In the genomic region with DNA sequence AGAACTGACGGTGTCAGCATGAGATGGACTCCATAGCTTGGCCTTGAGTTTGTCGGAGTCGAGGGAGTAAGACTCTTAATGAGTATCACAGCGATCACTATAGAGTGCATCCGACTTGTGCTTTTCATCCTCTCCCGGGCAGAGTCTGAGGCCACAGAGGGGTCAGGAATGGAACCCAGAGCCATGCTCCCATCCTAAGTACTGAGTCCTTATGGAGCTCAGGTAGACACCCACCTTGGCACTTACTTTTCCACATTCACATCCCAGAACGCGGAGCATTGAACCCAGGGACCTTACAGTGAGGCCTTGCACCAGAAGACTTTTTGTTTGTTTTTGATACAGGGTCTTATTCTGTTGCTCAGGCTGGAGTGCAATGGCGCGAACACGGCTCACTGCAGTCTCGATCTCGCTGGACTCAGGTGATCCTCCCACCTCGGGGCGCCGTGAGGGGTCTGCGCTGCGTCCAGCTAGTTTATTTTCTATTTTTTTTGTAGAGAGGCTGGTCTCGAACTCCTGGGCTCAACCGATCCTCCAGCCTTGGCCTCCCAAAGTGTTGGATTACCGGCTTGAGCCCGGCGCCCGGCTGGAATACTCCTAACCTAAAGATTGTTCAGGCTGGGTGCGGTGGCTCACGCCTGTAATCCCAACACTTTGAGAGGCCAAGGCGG, we compare ENCODE assay signal across 8 cellular contexts. TPM values are rescaled to one million over a fixed set of nuclear protein-coding genes. Genes with fewer than 3 reads are reported as not detected.
DNase-seq lines count a peak whose midpoint lies in the region; ATAC-seq and TF ChIP-seq lines count a peak whose summit lies in the region.

No MANE protein-coding gene starts in this region.

- peak overlapping the region; percentile 82; the same call in 1 of the 2 replicates for H3K27ac Mint-ChIP-seq in HFFc6
- H3K27ac Mint-ChIP-seq in neural crest cell (ENCODE audit: unreplicated experiment), result peak overlapping the region; percentile 99

- peaks cover 25% of the 10 kb centered on the region for H3K36me3 Mint-ChIP-seq in HFFc6 (ENCODE audit: low read depth)
- H3K36me3 Mint-ChIP-seq in neural crest cell (ENCODE audit: low read depth), result peaks cover 7% of the 10 kb centered on the region

- ATAC-seq in esophagus mucosa, result peak; percentile 3

- H3K27me3 Mint-ChIP-seq in HFFc6 (ENCODE audit: insufficient read depth) (peaks cover 2% of the 10 kb centered on the region; the same call in 1 of the 2 replicates), neural crest cell (ENCODE audit: low read depth) (peaks cover 4% of the 10 kb centered on the region)

- no peaks in the 10 kb centered on the region for H3K4me1 ChIP-seq in SJCRH30

- H3K9me3 Mint-ChIP-seq in HFFc6 (no peaks in the 10 kb centered on the region), neural crest cell (no peaks in the 10 kb centered on the region)

- peak overlapping the region; percentile 92 for H3K4me3 ChIP-seq in SJCRH30

- in situ Hi-C loops in G401 (cut with HindIII; ENCODE audit: low sequenced_read_pairs), result no loop called here

- H3K4me3 Mint-ChIP-seq in HFFc6, result peak overlapping the region; percentile 95
- H3K4me3 Mint-ChIP-seq in neural crest cell, result peak overlapping the region; percentile 99

- no peaks in the 10 kb centered on the region for H3K9me3 ChIP-seq in SJCRH30 (replicated peaks)

- DNase-seq in G401 (ENCODE audit: low spot score) (peak; percentile 43), HFFc6 (no peak), SJCRH30 (no peak), neural crest cell (ENCODE audit: low read depth, low spot score) (no peak), SW480 (ENCODE audit: low spot score) (no peak), NCI-H2107 (lab: John Stamatoyannopoulos, UW) (no peak), ureter (ENCODE audit: low spot score) (no peak)

- no peak for TF ChIP-seq CTCF in HFFc6 (IDR thresholded peaks at IDR 0.05)
- no peak for TF ChIP-seq CTCF in neural crest cell (conservative IDR thresholded peaks at IDR 0.05)

- H3K27me3 ChIP-seq in SJCRH30, result no peaks in the 10 kb centered on the region

- peaks cover 54% of the 10 kb centered on the region for H3K4me1 Mint-ChIP-seq in HFFc6 (ENCODE audit: low read depth)
- H3K4me1 Mint-ChIP-seq in neural crest cell, result peaks cover 50% of the 10 kb centered on the region

- H3K36me3 ChIP-seq in SJCRH30, result peaks cover 21% of the 10 kb centered on the region

- H3K27ac ChIP-seq in SJCRH30, result no peak overlapping the region

RNA-seq across cellular contexts. Expression of a gene that starts 0.7 kb away (rescaled TPM):
- 338 and 491 TPM in 2 replicates for total RNA-seq in G401 (2014; rRNA removed; shearing (Covaris generic))
- 100 to 1,000 TPM; 232 to 247 (median 238) TPM for total RNA-seq in HFFc6 (2021; fragmentation: NEBNext Ultra II Directional; extraction: Animal tissue kit (Norgen Biotek cat#: 25700))
- 120 and 136 TPM in 2 replicates for total RNA-seq in SJCRH30 (2014; rRNA removed; shearing (Covaris generic))
- 139 TPM for total RNA-seq in esophagus mucosa
- total RNA-seq in neural crest cell, result 350 and 361 TPM in 2 replicates
- 155 TPM for total RNA-seq in ureter

RNA-seq across cellular contexts. Expression of a gene that starts 24.0 kb away (rescaled TPM):
- 34.3 and 42.3 TPM in 2 replicates for total RNA-seq in G401 (2014; rRNA removed; shearing (Covaris generic))
- total RNA-seq in HFFc6 (2021; fragmentation: NEBNext Ultra II Directional; extraction: Animal tissue kit (Norgen Biotek cat#: 25700)), result 10 to 100 TPM; 16.3 to 30.9 (median 24.0) TPM
- 29.8 and 31.4 TPM in 2 replicates for total RNA-seq in SJCRH30 (2014; rRNA removed; shearing (Covaris generic))
- total RNA-seq in esophagus mucosa, result 9.8 TPM
- 32.0 and 33.8 TPM in 2 replicates for total RNA-seq in neural crest cell
- 22.5 TPM for total RNA-seq in ureter

RNA-seq across cellular contexts. Expression of a gene that starts 24.1 kb away (rescaled TPM):
- 90.3 and 118 TPM in 2 replicates for total RNA-seq in G401 (2014; rRNA removed; shearing (Covaris generic))
- total RNA-seq in HFFc6 (2021; fragmentation: NEBNext Ultra II Directional; extraction: Animal tissue kit (Norgen Biotek cat#: 25700)), result 10 to 100 TPM; 37.9 to 49.0 (median 41.6) TPM
- 43.4 and 45.5 TPM in 2 replicates for total RNA-seq in SJCRH30 (2014; rRNA removed; shearing (Covaris generic))
- total RNA-seq in esophagus mucosa (22.4 TPM), neural crest cell (38.0 and 38.1 TPM in 2 replicates), ureter (15.8 TPM)

RNA-seq across cellular contexts. Expression of a gene that starts 25.6 kb away (rescaled TPM):
- 541 and 568 TPM in 2 replicates for total RNA-seq in G401 (2014; rRNA removed; shearing (Covaris generic))
- total RNA-seq in HFFc6 (2021; fragmentation: NEBNext Ultra II Directional; extraction: Animal tissue kit (Norgen Biotek cat#: 25700)), result 100 to 1,000 TPM; 530 to 650 (median 609) TPM
- total RNA-seq in SJCRH30 (2014; rRNA removed; shearing (Covaris generic)), result 446 and 452 TPM in 2 replicates
- total RNA-seq in esophagus mucosa (621 TPM), neural crest cell (375 and 382 TPM in 2 replicates), ureter (313 TPM)

RNA-seq across cellular contexts. Expression of a gene that starts 32.4 kb away (rescaled TPM):
- total RNA-seq in G401 (2014; rRNA removed; shearing (Covaris generic)), result 487 and 568 TPM in 2 replicates
- total RNA-seq in HFFc6 (2021; fragmentation: NEBNext Ultra II Directional; extraction: Animal tissue kit (Norgen Biotek cat#: 25700)), result 100 to 1,000 TPM; 356 to 391 (median 373) TPM
- 423 and 488 TPM in 2 replicates for total RNA-seq in SJCRH30 (2014; rRNA removed; shearing (Covaris generic))
- total RNA-seq in esophagus mucosa (514 TPM), neural crest cell (315 and 320 TPM in 2 replicates), ureter (321 TPM)
